ENCODE assay signal across 1 cellular context in the genomic region with DNA sequence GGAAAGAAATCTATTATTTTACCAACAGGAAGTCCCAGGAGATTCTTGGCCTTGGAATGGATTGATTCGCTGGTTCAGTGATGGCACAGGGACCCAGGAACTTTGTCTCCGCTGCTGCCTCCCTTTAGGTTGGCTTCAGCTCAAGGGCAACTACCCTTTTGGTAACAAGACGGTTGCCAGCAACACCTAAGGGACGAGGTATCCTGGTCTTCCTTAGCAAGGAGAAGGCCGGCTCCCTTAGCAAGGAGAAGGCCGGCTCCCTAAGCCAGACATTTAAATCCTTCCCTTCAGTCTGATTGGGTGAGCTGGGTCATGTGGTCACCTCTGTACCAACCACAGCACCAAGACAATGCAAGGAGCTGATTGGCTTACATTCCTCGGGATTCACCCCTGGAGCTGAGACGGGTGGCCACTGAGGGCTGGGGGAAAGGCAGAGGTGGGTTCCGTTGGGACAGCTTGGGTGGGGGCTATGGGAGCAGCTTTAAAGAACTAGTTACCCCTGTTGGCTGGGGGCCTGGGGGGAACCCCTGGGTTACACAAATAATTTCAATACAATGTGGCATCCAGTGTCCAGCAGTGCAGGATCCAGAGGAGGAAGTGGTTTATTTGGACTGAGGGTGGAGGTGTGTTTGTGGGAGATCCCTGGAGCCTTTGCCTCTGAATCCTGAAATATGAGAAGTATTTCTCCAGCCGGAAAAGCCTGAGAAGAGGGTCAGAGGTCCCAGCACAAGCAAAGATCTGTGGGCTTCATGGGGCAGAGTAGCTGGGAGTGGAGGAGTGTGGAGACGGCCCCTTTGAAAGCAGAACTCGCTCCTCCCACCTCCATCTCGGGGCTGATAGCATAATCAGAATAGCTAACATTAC.
TF ChIP-seq lines count a peak whose summit lies in the region.

No MANE protein-coding gene starts in this region.

TF ChIP-seq in GM23338, 12 proteins besides CTCF, POLR2A, EP300 and RAD21 (continued from another document):
- TF ChIP-seq, protein P1, sequence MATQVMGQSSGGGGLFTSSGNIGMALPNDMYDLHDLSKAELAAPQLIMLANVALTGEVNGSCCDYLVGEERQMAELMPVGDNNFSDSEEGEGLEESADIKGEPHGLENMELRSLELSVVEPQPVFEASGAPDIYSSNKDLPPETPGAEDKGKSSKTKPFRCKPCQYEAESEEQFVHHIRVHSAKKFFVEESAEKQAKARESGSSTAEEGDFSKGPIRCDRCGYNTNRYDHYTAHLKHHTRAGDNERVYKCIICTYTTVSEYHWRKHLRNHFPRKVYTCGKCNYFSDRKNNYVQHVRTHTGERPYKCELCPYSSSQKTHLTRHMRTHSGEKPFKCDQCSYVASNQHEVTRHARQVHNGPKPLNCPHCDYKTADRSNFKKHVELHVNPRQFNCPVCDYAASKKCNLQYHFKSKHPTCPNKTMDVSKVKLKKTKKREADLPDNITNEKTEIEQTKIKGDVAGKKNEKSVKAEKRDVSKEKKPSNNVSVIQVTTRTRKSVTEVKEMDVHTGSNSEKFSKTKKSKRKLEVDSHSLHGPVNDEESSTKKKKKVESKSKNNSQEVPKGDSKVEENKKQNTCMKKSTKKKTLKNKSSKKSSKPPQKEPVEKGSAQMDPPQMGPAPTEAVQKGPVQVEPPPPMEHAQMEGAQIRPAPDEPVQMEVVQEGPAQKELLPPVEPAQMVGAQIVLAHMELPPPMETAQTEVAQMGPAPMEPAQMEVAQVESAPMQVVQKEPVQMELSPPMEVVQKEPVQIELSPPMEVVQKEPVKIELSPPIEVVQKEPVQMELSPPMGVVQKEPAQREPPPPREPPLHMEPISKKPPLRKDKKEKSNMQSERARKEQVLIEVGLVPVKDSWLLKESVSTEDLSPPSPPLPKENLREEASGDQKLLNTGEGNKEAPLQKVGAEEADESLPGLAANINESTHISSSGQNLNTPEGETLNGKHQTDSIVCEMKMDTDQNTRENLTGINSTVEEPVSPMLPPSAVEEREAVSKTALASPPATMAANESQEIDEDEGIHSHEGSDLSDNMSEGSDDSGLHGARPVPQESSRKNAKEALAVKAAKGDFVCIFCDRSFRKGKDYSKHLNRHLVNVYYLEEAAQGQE (IDR thresholded peaks at IDR 0.05; ENCODE audit: unreplicated experiment) = no peak
- TF ChIP-seq NANOG (IDR thresholded peaks at IDR 0.05; ENCODE audit: borderline replicate concordance) (no peak), ZNF114 (CRISPR knock-in tag; IDR thresholded peaks at IDR 0.05) (no peak), ETS1 (IDR thresholded peaks at IDR 0.05) (no peak), EZH2 (IDR thresholded peaks at IDR 0.05; ENCODE audit: low read depth, unreplicated experiment) (no peak), CREB1 (CRISPR knock-in tag; IDR thresholded peaks at IDR 0.05; ENCODE audit: low read depth) (no peak)
